16 cellular contexts compared by ENCODE assay signal in genomic region chr6:143286280-143286795, GRCh38.
DNase-seq lines count a peak whose midpoint lies in the region; ATAC-seq, FAIRE-seq and TF ChIP-seq lines count a peak whose summit lies in the region.
"Had no signal": no experiment of that assay in that cellular context is flagged by ENCODE, and none has a peak within 500 bp of the region (broad histone marks: within the 10 kb centered on the region; RNA-seq: fewer than 3 reads in every experiment).

No MANE protein-coding gene starts in this region.

- peak overlapping the region; percentile 32 for H3K27ac ChIP-seq in AG04450 (ENCODE audit: low read depth, low read length)
- H3K27ac ChIP-seq: thyroid gland had no signal

- no peaks in the 10 kb centered on the region for H3K4me1 ChIP-seq in Caco-2

- CTCF ChIA-PET in AG04450 (lab: Charles Lee) = no interaction called here
- CTCF ChIA-PET in Caco-2 (lab: Charles Lee) = no interaction called here

- H3K27me3 ChIP-seq in AG04450 (ENCODE audit: control insufficient read depth, insufficient read depth, low read length) = no peaks in the 10 kb centered on the region
- H3K27me3 ChIP-seq in Caco-2 (replicated peaks; ENCODE audit: control insufficient read depth, insufficient read depth, low read length) = no peaks in the 10 kb centered on the region
- H3K27me3 ChIP-seq: thyroid gland had no signal

- H3K27ac Mint-ChIP-seq in Caco-2 (ENCODE audit: unreplicated experiment) = no peak overlapping the region
- H3K27ac Mint-ChIP-seq: activated CD8-positive, alpha-beta T cell treated with anti-CD3 and anti-CD28 coated beads, Interleukin-2, amount 10 ng/mL, durations not matched to agents 7 days and 5 days; activated T-helper 1 cell treated with anti-CD3 and anti-CD28 coated beads, Interleukin-12 subunit alpha, Interleukin-12 subunit beta, Interleukin-2, Interleukin-4 antibody, amounts not matched to agents 30 ng/mL and 10 ng/mL and 1 ng/mL, durations not matched to agents 14 hours and 24 hours and 36 hours had no signal

- no peak for ATAC-seq in GM19351 (IDR thresholded peaks at IDR 0.05; ENCODE audit: unreplicated experiment)
- ATAC-seq: activated CD8-positive, alpha-beta T cell treated with anti-CD3 and anti-CD28 coated beads, Interleukin-2, amount 10 ng/mL, durations not matched to agents 7 days and 5 days; left colon had no signal

- no peak for DNase-seq in AG04450 (ENCODE audit: low read depth, low spot score)
- peak; percentile 76 to 78 for DNase-seq in NCI-H446 (lab: John Stamatoyannopoulos, UW)
- DNase-seq in dermis blood vessel endothelial cell = peak; percentile 85
- peak; percentile 51 for DNase-seq in iris pigment epithelial cell (ENCODE audit: low read depth)
- DNase-seq in D721Med (ENCODE audit: insufficient read length, low spot score) = no peak
- DNase-seq in globus pallidus (ENCODE audit: low spot score) = no peak
- DNase-seq in Caco-2 = no peak
- DNase-seq: activated CD8-positive, alpha-beta T cell treated with anti-CD3 and anti-CD28 coated beads, Interleukin-2, amount 10 ng/mL, durations not matched to agents 7 days and 5 days; effector memory CD4-positive, alpha-beta T cell; KBM-7; left colon; NCI-H1417 treated with DMSO at 0.1 percent for 48 hours; NCI-H226; thyroid gland had no signal

- FAIRE-seq in D721Med (lab: Jason Lieb, UNC) = no peak

- no peaks in the 10 kb centered on the region for H3K27me3 Mint-ChIP-seq in Caco-2 (ENCODE audit: insufficient read depth, unreplicated experiment)

- TF ChIP-seq CTCF in AG04450 (IDR thresholded peaks at IDR 0.05; ENCODE audit: low read depth, low read length) (no peak), D721Med (IDR thresholded peaks at IDR 0.05; ENCODE audit: insufficient read depth, missing control alignments) (no peak), Caco-2 (IDR thresholded peaks at IDR 0.05; ENCODE audit: insufficient read depth in 1 of 2, low read depth in 1 of 2, low read length in 1 of 2, severe bottlenecking in 1 of 2, unreplicated experiment in 1 of 2) (no peak)

- POLR2A ChIA-PET in AG04450 (lab: Yijun Ruan, JAX) (no interaction called here), Caco-2 (lab: Charles Lee) (interaction anchor here (0.6 kb wide), 1 partner anchor 224 kb away, joined by 3 read pairs; no protein-coding TSS in a partner anchor)

- H3K36me3 ChIP-seq in Caco-2 (ENCODE audit: control insufficient read depth, insufficient read depth, low read length) = no peaks in the 10 kb centered on the region
- H3K36me3 ChIP-seq: thyroid gland had no signal

- H3K4me1 Mint-ChIP-seq in Caco-2 (ENCODE audit: low read depth, unreplicated experiment) = no peaks in the 10 kb centered on the region

- H3K4me3 ChIP-seq in AG04450 (ENCODE audit: low read depth, low read length) = no peak overlapping the region
- H3K4me3 ChIP-seq in Caco-2 (ENCODE audit: low read depth, low read length) = no peak overlapping the region
- H3K4me3 ChIP-seq: thyroid gland had no signal

- intact Hi-C loops in Caco-2 (cut with micrococcal nuclease; ENCODE audit: unreplicated experiment) = no loop called here

- H3K9me3 ChIP-seq in AG04450 (ENCODE audit: control insufficient read depth, insufficient read depth, low read length) (no peaks in the 10 kb centered on the region), Caco-2 (no peaks in the 10 kb centered on the region)
- H3K9me3 ChIP-seq: thyroid gland had no signal

- no TSS peak for BruUV-seq in Caco-2 (replicated peaks; lab: Mats Ljungman, UMichigan)

- H3K9me3 Mint-ChIP-seq in Caco-2 (ENCODE audit: unreplicated experiment) = no peaks in the 10 kb centered on the region
- H3K9me3 Mint-ChIP-seq: activated T-helper 1 cell treated with anti-CD3 and anti-CD28 coated beads, Interleukin-12 subunit alpha, Interleukin-12 subunit beta, Interleukin-2, Interleukin-4 antibody, amounts not matched to agents 30 ng/mL and 10 ng/mL and 1 ng/mL, durations not matched to agents 14 hours and 24 hours and 36 hours had no signal

- H3K4me3 Mint-ChIP-seq in Caco-2 (ENCODE audit: unreplicated experiment) = no peak overlapping the region
- H3K4me3 Mint-ChIP-seq: activated CD8-positive, alpha-beta T cell treated with anti-CD3 and anti-CD28 coated beads, Interleukin-2, amount 10 ng/mL, durations not matched to agents 7 days and 5 days; activated T-helper 1 cell treated with anti-CD3 and anti-CD28 coated beads, Interleukin-12 subunit alpha, Interleukin-12 subunit beta, Interleukin-2, Interleukin-4 antibody, amounts not matched to agents 30 ng/mL and 10 ng/mL and 1 ng/mL, durations not matched to agents 14 hours and 24 hours and 36 hours had no signal

- no peaks in the 10 kb centered on the region for H3K36me3 Mint-ChIP-seq in Caco-2 (ENCODE audit: insufficient read depth, unreplicated experiment)

Comparison
In these comparisons a context has a peak if more than half of its experiments do, and no peak if none do; other contexts are left out.
1. DNase-seq: peak in NCI-H446 (2 of 2), dermis blood vessel endothelial cell (single experiment) and iris pigment epithelial cell (single experiment); none in AG04450 (single experiment), D721Med (single experiment), globus pallidus (single experiment) and Caco-2 (0 of 2).